In genomic region chr22:49451070-49451840, GRCh38 we compare ENCODE assay signal across 1 cellular context.
TF ChIP-seq lines count a peak whose summit lies in the region.

No MANE protein-coding gene starts in this region.

TF ChIP-seq in WTC11, 78 proteins besides CTCF, POLR2A, EP300 and RAD21 (continued from another document):
- no peak for TF ChIP-seq CDX4 (CRISPR knock-in tag; IDR thresholded peaks at IDR 0.05; ENCODE audit: borderline replicate concordance)
- no peak for TF ChIP-seq NFE2L1 (CRISPR knock-in tag; IDR thresholded peaks at IDR 0.05)
- TF ChIP-seq GABPB1 (CRISPR knock-in tag; IDR thresholded peaks at IDR 0.05): no peak
